In genomic region chr1:93111065-93111464, GRCh38 we compare ENCODE assay signal across 23 cellular contexts. TPM values are rescaled to one million over a fixed set of nuclear protein-coding genes. Genes with fewer than 3 reads are reported as not detected.
DNase-seq lines count a peak whose midpoint lies in the region; ATAC-seq, FAIRE-seq and TF ChIP-seq lines count a peak whose summit lies in the region.
"Had no signal": no experiment of that assay in that cellular context is flagged by ENCODE, and none has a peak within 500 bp of the region (broad histone marks: within the 10 kb centered on the region; RNA-seq: fewer than 3 reads in every experiment).

No MANE protein-coding gene starts in this region.

- peaks cover 26% of the 10 kb centered on the region for H3K4me1 ChIP-seq in A549
- H3K4me1 ChIP-seq in GM23248 (ENCODE audit: insufficient read depth) = peaks cover 16% of the 10 kb centered on the region
- peaks cover 26% of the 10 kb centered on the region for H3K4me1 ChIP-seq in OCI-LY7 (ENCODE audit: insufficient read depth, low read length, poor library complexity, severe bottlenecking)

- H3K4me1 Mint-ChIP-seq in memory B cell = peaks cover 23% of the 10 kb centered on the region

- POLR2A ChIA-PET in A549 (lab: Yijun Ruan, JAX) = no interaction called here
- POLR2A ChIA-PET in OCI-LY7 (lab: Charles Lee) = interaction anchor here (0.6 to 1.1 kb wide), 3 partner anchors 15 to 33 kb away, joined by 3 to 8 read pairs (median 6); no protein-coding TSS in a partner anchor

- peaks cover 6% of the 10 kb centered on the region for H3K9me3 Mint-ChIP-seq in memory B cell
- H3K9me3 Mint-ChIP-seq: effector memory CD8-positive, alpha-beta T cell had no signal

- CTCF ChIA-PET in A549 (lab: Yijun Ruan, JAX) = no interaction called here
- CTCF ChIA-PET in OCI-LY7 (lab: Charles Lee; ENCODE audit: unreplicated experiment) = no interaction called here

- ATAC-seq in A549 (no peak), memory B cell (ENCODE audit: low read depth) (no peak), HG03378 (IDR thresholded peaks at IDR 0.05; ENCODE audit: unreplicated experiment) (no peak)
- ATAC-seq: effector memory CD8-positive, alpha-beta T cell had no signal

- peaks cover 29% of the 10 kb centered on the region for H3K36me3 Mint-ChIP-seq in memory B cell

- peaks cover 14% of the 10 kb centered on the region; the same call in 2 of the 3 replicates for H3K9me3 ChIP-seq in A549
- no peaks in the 10 kb centered on the region for H3K9me3 ChIP-seq in GM23248 (ENCODE audit: low read depth)
- peaks cover 23% of the 10 kb centered on the region for H3K9me3 ChIP-seq in OCI-LY7 (ENCODE audit: low read length)

- H2AFZ ChIP-seq in GM23248 (no peak overlapping the region), OCI-LY7 (ENCODE audit: low read length) (no peak overlapping the region)

- H3K9ac ChIP-seq in GM23248 = no peak overlapping the region

- H3K79me2 ChIP-seq in GM23248 (ENCODE audit: insufficient read depth) = peaks cover 94% of the 10 kb centered on the region
- peaks cover 99% of the 10 kb centered on the region for H3K79me2 ChIP-seq in OCI-LY7 (ENCODE audit: insufficient read depth, low read depth, low read length)

- H3K4me3 ChIP-seq in A549 (no peak overlapping the region), GM23248 (no peak overlapping the region), OCI-LY7 (ENCODE audit: low read depth, low read length, poor library complexity, severe bottlenecking) (no peak overlapping the region)
- H3K4me3 ChIP-seq: BLaER1 treated with 17β-estradiol and CSF1 and Interleukin-3, amounts not matched to agents 10 nM and 100 nM; left ventricle myocardium inferior had no signal

- DNase-seq in A549 (ENCODE audit: low read depth in 1 of 2, low spot score in 1 of 2) (no peak), GM23248 (no peak), OCI-LY7 (ENCODE audit: low spot score) (no peak), memory B cell (ENCODE audit: low spot score in 2 of 2) (no peak), NCI-H2196 (lab: John Stamatoyannopoulos, UW; ENCODE audit: unreplicated experiment) (no peak), NCI-H524 (lab: John Stamatoyannopoulos, UW) (no peak), NCI-H2107 treated with DMSO at 0.1 percent for 48 hours (lab: John Stamatoyannopoulos, UW; ENCODE audit: unreplicated experiment) (no peak)
- DNase-seq: activated CD4-positive, alpha-beta T cell treated with anti-CD3 and anti-CD28 coated beads for 4 hours; effector memory CD8-positive, alpha-beta T cell; GOT3; head of caudate nucleus; left ventricle myocardium inferior; NCI-H1105 treated with DMSO at 0.1 percent for 48 hours; NCI-H2081 treated with DMSO at 0.1 percent for 48 hours; NCI-H510A treated with DMSO at 0.1 percent for 48 hours; retina; Right ventricle myocardium superior; stimulated activated CD4-positive, alpha-beta T cell treated with anti-CD3 and anti-CD28 coated beads, Interleukin-15, amount 100 ng/mL, for 24 hours; T-helper 1 cell had no signal

- intact Hi-C loops in OCI-LY7 (cut with micrococcal nuclease; ENCODE audit: unreplicated experiment) = no loop called here

- TF ChIP-seq RAD21 in A549 (conservative IDR thresholded peaks at IDR 0.05 in 1 of 2, IDR thresholded peaks at IDR 0.05 in 1 of 2) = no peak

- H3K9me2 ChIP-seq in GM23248 (ENCODE audit: insufficient read depth) (no peaks in the 10 kb centered on the region), OCI-LY7 (ENCODE audit: insufficient read depth, low read length) (no peaks in the 10 kb centered on the region)

- H3K4me2 ChIP-seq in A549 (peak overlapping the region; percentile 23; the same call in 1 of the 3 replicates), GM23248 (ENCODE audit: unreplicated experiment) (peak overlapping the region; percentile 34), OCI-LY7 (ENCODE audit: low read length) (peak overlapping the region; percentile 16)

- H3F3A ChIP-seq in GM23248 (ENCODE audit: insufficient read depth) = 0 out of 2 replicates have a peak, but pooled peaks cover 3% of the 10 kb centered on the region

- WGBS in A549 (ENCODE audit: missing lambda C conversion rate) = 97% methylated on average over 1 of the region's 1 CpG
- WGBS in GM23248 (ENCODE audit: low coverage in 1 of 2, low lambda C conversion rate in 2 of 2, missing lambda C conversion rate in 2 of 2), 2 experiments = 95 to 96% methylated on average over 1 of the region's 1 CpG

- H3K4me3 Mint-ChIP-seq in memory B cell = no peak overlapping the region
- H3K4me3 Mint-ChIP-seq: activated naive CD8-positive, alpha-beta T cell; activated T-helper 1 cell treated with anti-CD3 and anti-CD28 coated beads, Interleukin-12 subunit alpha, Interleukin-12 subunit beta, Interleukin-2, Interleukin-4 antibody, amounts not matched to agents 30 ng/mL and 10 ng/mL and 1 ng/mL, durations not matched to agents 14 hours and 24 hours and 36 hours; effector memory CD8-positive, alpha-beta T cell had no signal

- no peaks in the 10 kb centered on the region for H3K27me3 Mint-ChIP-seq in memory B cell
- H3K27me3 Mint-ChIP-seq: activated naive CD8-positive, alpha-beta T cell; effector memory CD8-positive, alpha-beta T cell had no signal

- in situ Hi-C loops in GM23248 (cut with MboI) = no loop called here

- peak overlapping the region; percentile 39 for H3K27ac Mint-ChIP-seq in memory B cell
- H3K27ac Mint-ChIP-seq: activated naive CD8-positive, alpha-beta T cell; activated T-helper 1 cell treated with anti-CD3 and anti-CD28 coated beads, Interleukin-12 subunit alpha, Interleukin-12 subunit beta, Interleukin-2, Interleukin-4 antibody, amounts not matched to agents 30 ng/mL and 10 ng/mL and 1 ng/mL, durations not matched to agents 14 hours and 24 hours and 36 hours had no signal

- no peak overlapping the region for H3K27ac ChIP-seq in A549
- H3K27ac ChIP-seq in GM23248 = no peak overlapping the region
- H3K27ac ChIP-seq in OCI-LY7 (ENCODE audit: low read depth, low read length, poor library complexity, severe bottlenecking) = peak overlapping the region; percentile 4
- H3K27ac ChIP-seq: left ventricle myocardium inferior had no signal

- H4K20me1 ChIP-seq in GM23248 (ENCODE audit: insufficient read depth) (no peaks in the 10 kb centered on the region), OCI-LY7 (ENCODE audit: insufficient read depth, low read length) (peaks cover 36% of the 10 kb centered on the region)

- H3K36me3 ChIP-seq in GM23248 (ENCODE audit: low read depth) = no peaks in the 10 kb centered on the region; the same call in 1 of the 2 replicates
- peaks cover 98% of the 10 kb centered on the region for H3K36me3 ChIP-seq in OCI-LY7 (ENCODE audit: insufficient read depth, low read length)

- no peak for TF ChIP-seq POLR2A in A549 (IDR thresholded peaks at IDR 0.05; ENCODE audit: low read length)

- no peak for FAIRE-seq in A549 (lab: Jason Lieb, UNC)

- BruUV-seq in OCI-LY7 (replicated peaks; lab: Mats Ljungman, UMichigan) = no TSS peak

- no peak for TF ChIP-seq EP300 in A549 (IDR thresholded peaks at IDR 0.05)

- TF ChIP-seq CTCF in A549 (IDR thresholded peaks at IDR 0.05) = no peak
- TF ChIP-seq CTCF in OCI-LY7 (conservative IDR thresholded peaks at IDR 0.05; ENCODE audit: low read length) = no peak

- H3K27me3 ChIP-seq in GM23248 (replicated peaks; ENCODE audit: insufficient read depth) = no peaks in the 10 kb centered on the region
- H3K27me3 ChIP-seq: BLaER1 treated with 17β-estradiol and CSF1 and Interleukin-3, amounts not matched to agents 10 nM and 100 nM had no signal

TF ChIP-seq in A549, 52 proteins besides CTCF, POLR2A, EP300 and RAD21 (continues in another document):
- TF ChIP-seq KDM1A (IDR thresholded peaks at IDR 0.05; ENCODE audit: low read depth) = no peak
- TF ChIP-seq NFE2L2 (conservative IDR thresholded peaks at IDR 0.05; ENCODE audit: low read length) = no peak
- no peak for TF ChIP-seq FOXS1 (CRISPR knock-in tag; IDR thresholded peaks at IDR 0.05)
- no peak for TF ChIP-seq RARB (CRISPR knock-in tag; IDR thresholded peaks at IDR 0.05)
- TF ChIP-seq CHD2 (IDR thresholded peaks at IDR 0.05; ENCODE audit: low read length, partially characterized antibody) = no peak
- TF ChIP-seq CEBPB (IDR thresholded peaks at IDR 0.05) = no peak
- TF ChIP-seq FOSL2 (IDR thresholded peaks at IDR 0.05) = no peak
- no peak for TF ChIP-seq FOSL2 (CRISPR knock-in tag; IDR thresholded peaks at IDR 0.05)
- TF ChIP-seq EHMT2 (IDR thresholded peaks at IDR 0.05; ENCODE audit: low read depth) = no peak
- TF ChIP-seq SMC3 (IDR thresholded peaks at IDR 0.05) = no peak
- TF ChIP-seq HOXB5 (CRISPR knock-in tag; IDR thresholded peaks at IDR 0.05) = no peak
- TF ChIP-seq TP53 (CRISPR knock-in tag; IDR thresholded peaks at IDR 0.05) = no peak
- TF ChIP-seq, protein P1, sequence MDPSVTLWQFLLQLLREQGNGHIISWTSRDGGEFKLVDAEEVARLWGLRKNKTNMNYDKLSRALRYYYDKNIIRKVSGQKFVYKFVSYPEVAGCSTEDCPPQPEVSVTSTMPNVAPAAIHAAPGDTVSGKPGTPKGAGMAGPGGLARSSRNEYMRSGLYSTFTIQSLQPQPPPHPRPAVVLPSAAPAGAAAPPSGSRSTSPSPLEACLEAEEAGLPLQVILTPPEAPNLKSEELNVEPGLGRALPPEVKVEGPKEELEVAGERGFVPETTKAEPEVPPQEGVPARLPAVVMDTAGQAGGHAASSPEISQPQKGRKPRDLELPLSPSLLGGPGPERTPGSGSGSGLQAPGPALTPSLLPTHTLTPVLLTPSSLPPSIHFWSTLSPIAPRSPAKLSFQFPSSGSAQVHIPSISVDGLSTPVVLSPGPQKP (IDR thresholded peaks at IDR 0.05; ENCODE audit: low read depth, low read length) = no peak
- no peak for TF ChIP-seq RFX5 (IDR thresholded peaks at IDR 0.05)
- TF ChIP-seq, protein P2, sequence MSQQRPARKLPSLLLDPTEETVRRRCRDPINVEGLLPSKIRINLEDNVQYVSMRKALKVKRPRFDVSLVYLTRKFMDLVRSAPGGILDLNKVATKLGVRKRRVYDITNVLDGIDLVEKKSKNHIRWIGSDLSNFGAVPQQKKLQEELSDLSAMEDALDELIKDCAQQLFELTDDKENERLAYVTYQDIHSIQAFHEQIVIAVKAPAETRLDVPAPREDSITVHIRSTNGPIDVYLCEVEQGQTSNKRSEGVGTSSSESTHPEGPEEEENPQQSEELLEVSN (IDR thresholded peaks at IDR 0.05; ENCODE audit: borderline replicate concordance, low read depth) = no peak
- no peak for TF ChIP-seq PHF8 (IDR thresholded peaks at IDR 0.05; ENCODE audit: borderline replicate concordance, low read depth)
- no peak for TF ChIP-seq RCOR1 (IDR thresholded peaks at IDR 0.05; ENCODE audit: low read depth, low read length)

RNA-seq across cellular contexts. Expression of gene MTF2, which starts 32.0 kb away (rescaled TPM):
- 29.5 and 31.2 TPM in 2 replicates for polyA plus RNA-seq in A549 (2011; rRNA removed)
- 10.0 and 10.8 TPM in 2 replicates for polyA plus RNA-seq in A549 (2012; cell fraction: cytosol; rRNA removed)
- 4.5 TPM in 2 replicates for polyA plus RNA-seq in A549 (2012; cell fraction: nucleus; rRNA removed)
- 12.8 to 14.3 TPM (median 13.1 TPM) in 3 replicates for polyA plus RNA-seq in A549 (2017; fragmentation: RNase III; extraction: RNeasy Plus Mini Kit Qiagen cat#74134 plus additional on column Dnase treatment)
- 25.1 and 25.3 TPM in 2 replicates for polyA minus RNA-seq in A549 (2011; rRNA and poly(A)+ RNA removed)
- total RNA-seq in GM23248 (2014; rRNA removed; shearing (Covaris generic)) = 10.9 and 14.1 TPM in 2 replicates
- 17.6 and 21.4 TPM in 2 replicates for polyA plus RNA-seq in GM23248 (2016; fragmentation: Nextera tagmentation; extraction: Ambion mirVana)
- 48.1 and 51.7 TPM in 2 replicates for total RNA-seq in OCI-LY7 (2014; rRNA removed; shearing (Covaris generic))
- 112 and 120 TPM in 2 replicates for total RNA-seq in OCI-LY7 (2022)
